Comparison of ENCODE assay signal across 22 cellular contexts in the genomic region with DNA sequence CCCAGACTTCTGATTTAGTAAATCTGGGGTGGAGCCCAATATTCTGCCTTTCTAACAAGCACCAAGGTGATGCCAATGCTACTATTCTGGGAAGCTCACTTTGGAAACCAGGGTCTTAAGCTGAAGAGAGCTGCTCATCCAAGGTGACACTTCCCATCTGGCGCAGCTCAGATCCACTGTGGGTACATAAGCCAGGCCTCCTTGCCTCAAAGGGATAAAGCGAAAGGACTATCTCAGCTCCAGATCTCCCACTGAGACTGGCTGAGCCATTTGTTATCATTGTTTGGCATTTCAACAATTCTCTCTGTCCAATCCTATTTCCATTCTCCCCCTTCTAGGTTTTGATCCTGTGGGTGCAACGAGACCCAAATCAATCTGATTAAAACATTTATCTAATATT.
"Had no signal": no experiment of that assay in that cellular context is flagged by ENCODE, and none has a peak within 500 bp of the region (broad histone marks: within the 10 kb centered on the region; RNA-seq: fewer than 3 reads in every experiment).

No MANE protein-coding gene starts in this region.

- ATAC-seq: gastroesophageal sphincter; lower lobe of right lung; natural killer cell treated with Interleukin-12 subunit alpha and Interleukin-12 subunit beta and Interleukin-15 and Interleukin-18, amount 100 ng/mL, for 72 hours; psoas muscle; right lobe of liver; stimulated activated effector memory CD8-positive, alpha-beta T cell treated with anti-CD3 and anti-CD28 coated beads, Interleukin-12 subunit alpha, Interleukin-12 subunit beta, amount 100 ng/mL, for 72 hours; stimulated activated naive CD8-positive, alpha-beta T cell treated with anti-CD3 and anti-CD28 coated beads, Interleukin-15, Interleukin-2, amounts not matched to agents 100 U/mL and 50 U/mL, for 24 hours; upper lobe of right lung had no signal

- H3K27ac Mint-ChIP-seq: immature natural killer cell; memory B cell; natural killer cell treated with Interleukin-12 subunit alpha and Interleukin-12 subunit beta and Interleukin-15 and Interleukin-18, amount 100 ng/mL, for 72 hours; stimulated activated effector memory CD8-positive, alpha-beta T cell treated with anti-CD3 and anti-CD28 coated beads, Interleukin-12 subunit alpha, Interleukin-12 subunit beta, amount 100 ng/mL, for 72 hours had no signal

- H3K4me3 Mint-ChIP-seq: immature natural killer cell; memory B cell; natural killer cell treated with Interleukin-12 subunit alpha and Interleukin-12 subunit beta and Interleukin-15 and Interleukin-18, amount 100 ng/mL, for 72 hours; stimulated activated effector memory CD8-positive, alpha-beta T cell treated with anti-CD3 and anti-CD28 coated beads, Interleukin-12 subunit alpha, Interleukin-12 subunit beta, amount 100 ng/mL, for 72 hours had no signal

- H3K27me3 Mint-ChIP-seq: memory B cell; natural killer cell treated with Interleukin-12 subunit alpha and Interleukin-12 subunit beta and Interleukin-15 and Interleukin-18, amount 100 ng/mL, for 72 hours had no signal

- FAIRE-seq: keratinocyte had no signal

- DNase-seq: dermis blood vessel endothelial cell; esophagus squamous epithelium; foreskin fibroblast; glutamatergic neuron; immature natural killer cell; left ventricle myocardium inferior; lower lobe of right lung; midbrain; occipital lobe; psoas muscle; retina; right lobe of liver; stimulated activated CD4-positive, alpha-beta T cell treated with anti-CD3 and anti-CD28 coated beads, Interleukin-4, amount 100 ng/mL, for 1 hour; stimulated activated CD8-positive, alpha-beta memory T cell treated with anti-CD3 and anti-CD28 coated beads, Interleukin-4, amount 100 ng/mL, for 48 hours; stimulated activated naive CD8-positive, alpha-beta T cell treated with anti-CD3 and anti-CD28 coated beads, Interleukin-15, Interleukin-2, amounts not matched to agents 100 U/mL and 50 U/mL, for 24 hours; tibial artery; upper lobe of right lung had no signal

- H3K4me1 Mint-ChIP-seq: immature natural killer cell; memory B cell; stimulated activated effector memory CD8-positive, alpha-beta T cell treated with anti-CD3 and anti-CD28 coated beads, Interleukin-12 subunit alpha, Interleukin-12 subunit beta, amount 100 ng/mL, for 72 hours had no signal
